In the genomic region with DNA sequence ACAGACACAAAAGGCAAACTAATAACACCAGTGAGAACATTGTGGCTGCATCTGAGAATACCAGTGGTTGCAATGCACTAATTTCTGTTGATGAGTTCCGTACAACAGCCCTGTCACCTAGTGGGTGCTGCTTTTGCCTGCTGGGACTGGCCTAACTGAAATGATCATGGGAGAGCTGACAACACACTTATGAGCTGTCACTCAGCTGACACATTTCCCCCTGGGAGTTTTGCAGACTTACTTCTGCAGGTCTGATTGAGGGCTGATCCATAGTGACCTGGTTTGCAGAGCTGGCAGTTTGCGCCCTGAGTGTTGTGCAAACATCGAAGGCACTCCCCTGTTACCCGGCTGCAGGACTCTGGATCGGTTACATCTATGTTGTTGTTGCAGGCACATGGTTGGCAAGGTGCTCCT, we compare ENCODE assay signal across 14 cellular contexts.
DNase-seq lines count a peak whose midpoint lies in the region; ATAC-seq, FAIRE-seq and TF ChIP-seq lines count a peak whose summit lies in the region.
"Had no signal": no experiment of that assay in that cellular context is flagged by ENCODE, and none has a peak within 500 bp of the region (broad histone marks: within the 10 kb centered on the region; RNA-seq: fewer than 3 reads in every experiment).

No MANE protein-coding gene starts in this region.

- ATAC-seq in GM19025 (IDR thresholded peaks at IDR 0.05; ENCODE audit: low read depth, unreplicated experiment) (peak; percentile 70), HG03175 (IDR thresholded peaks at IDR 0.05; ENCODE audit: unreplicated experiment) (peak; percentile 81), T-cell (replicated peaks in 1 of 4) (no peak)
- no peak for ATAC-seq in effector memory CD8-positive, alpha-beta T cell (replicated peaks)
- ATAC-seq: activated CD8-positive, alpha-beta T cell treated with anti-CD3 and anti-CD28 coated beads, Interleukin-2, amount 10 ng/mL, durations not matched to agents 7 days and 5 days had no signal

- peak; percentile 66 for FAIRE-seq in bronchial epithelial cell (lab: Jason Lieb, UNC)

- H3K27me3 ChIP-seq in bronchial epithelial cell (ENCODE audit: control insufficient read depth, insufficient read depth, low read length), result no peaks in the 10 kb centered on the region
- no peaks in the 10 kb centered on the region for H3K27me3 ChIP-seq in suprapubic skin
- H3K27me3 ChIP-seq: ascending aorta, MG63, uterus had no signal

- H3K4me1 ChIP-seq in suprapubic skin, result no peaks in the 10 kb centered on the region
- H3K4me1 ChIP-seq: ascending aorta, uterus had no signal

- CTCF ChIA-PET in T-cell (lab: Charles Lee), result no interaction called here

- H3K36me3 ChIP-seq in bronchial epithelial cell (ENCODE audit: control insufficient read depth, insufficient read depth, low read length) (no peaks in the 10 kb centered on the region), suprapubic skin (no peaks in the 10 kb centered on the region)
- H3K36me3 ChIP-seq: ascending aorta, MG63, uterus had no signal

- TF ChIP-seq EP300 in suprapubic skin (IDR thresholded peaks at IDR 0.05), result no peak

- POLR2A ChIA-PET in T-cell (lab: Charles Lee), result no interaction called here

- H3K27ac ChIP-seq in suprapubic skin, result no peak overlapping the region
- H3K27ac ChIP-seq: ascending aorta, uterus had no signal

- TF ChIP-seq POLR2A in suprapubic skin (IDR thresholded peaks at IDR 0.05), result no peak

- DNase-seq in DMS53 (lab: John Stamatoyannopoulos, UW) (peak; percentile 84), bronchial epithelial cell (ENCODE audit: low read depth) (peak; percentile 98), GOT3 (lab: John Stamatoyannopoulos, UW) (no peak), suprapubic skin (ENCODE audit: low spot score in 2 of 2) (no peak), T-cell (no peak)
- no peak for DNase-seq in effector memory CD8-positive, alpha-beta T cell
- DNase-seq: activated CD8-positive, alpha-beta T cell treated with anti-CD3 and anti-CD28 coated beads, Interleukin-2, amount 10 ng/mL, durations not matched to agents 7 days and 5 days; islet precursor cell; MG63; SIG-M5; uterus had no signal

- H3K27ac Mint-ChIP-seq in T-cell, result no peak overlapping the region
- H3K27ac Mint-ChIP-seq in effector memory CD8-positive, alpha-beta T cell, result no peak overlapping the region
- H3K27ac Mint-ChIP-seq: activated CD8-positive, alpha-beta T cell treated with anti-CD3 and anti-CD28 coated beads, Interleukin-2, amount 10 ng/mL, durations not matched to agents 7 days and 5 days had no signal

- 75% methylated on average over 5 of the region's 5 CpGs for WGBS in suprapubic skin

- no peaks in the 10 kb centered on the region for H3K36me3 Mint-ChIP-seq in T-cell
- H3K36me3 Mint-ChIP-seq in effector memory CD8-positive, alpha-beta T cell (ENCODE audit: insufficient read depth), result no peaks in the 10 kb centered on the region

- H3K4me3 Mint-ChIP-seq in T-cell, result no peak overlapping the region
- H3K4me3 Mint-ChIP-seq in effector memory CD8-positive, alpha-beta T cell, result no peak overlapping the region
- H3K4me3 Mint-ChIP-seq: activated CD8-positive, alpha-beta T cell treated with anti-CD3 and anti-CD28 coated beads, Interleukin-2, amount 10 ng/mL, durations not matched to agents 7 days and 5 days had no signal

- TF ChIP-seq CTCF in bronchial epithelial cell (IDR thresholded peaks at IDR 0.05; ENCODE audit: insufficient read depth, low read length, severe bottlenecking) (no peak), suprapubic skin (IDR thresholded peaks at IDR 0.05) (no peak)

- H3K9me3 ChIP-seq in suprapubic skin, result no peaks in the 10 kb centered on the region
- H3K9me3 ChIP-seq: ascending aorta, MG63, uterus had no signal

- H3K27me3 Mint-ChIP-seq in T-cell, result peaks cover 3 to 11% of the 10 kb centered on the region in 2 donors
- H3K27me3 Mint-ChIP-seq in effector memory CD8-positive, alpha-beta T cell, result peaks cover 19 to 22% of the 10 kb centered on the region in 2 donors

- no peaks in the 10 kb centered on the region for H3K4me1 Mint-ChIP-seq in T-cell
- H3K4me1 Mint-ChIP-seq in effector memory CD8-positive, alpha-beta T cell (ENCODE audit: low read depth in 2 of 2), result no peaks in the 10 kb centered on the region

- no peaks in the 10 kb centered on the region for H3K9me3 Mint-ChIP-seq in T-cell
- H3K9me3 Mint-ChIP-seq in effector memory CD8-positive, alpha-beta T cell, result no peaks in the 10 kb centered on the region

- no peak overlapping the region for H3K4me3 ChIP-seq in bronchial epithelial cell (ENCODE audit: low read depth, low read length)
- no peak overlapping the region for H3K4me3 ChIP-seq in suprapubic skin
- H3K4me3 ChIP-seq: ascending aorta, MG63, uterus had no signal

Comparison
In these comparisons a context has a peak if more than half of its experiments do, and no peak if none do; other contexts are left out.
1. DNase-seq: peak in DMS53 (single experiment) and bronchial epithelial cell (single experiment); none in GOT3 (single experiment), suprapubic skin (0 of 2), T-cell (0 of 34) and effector memory CD8-positive, alpha-beta T cell (0 of 3).
2. ATAC-seq: peak in GM19025 (single experiment) and HG03175 (single experiment); none in T-cell (0 of 4) and effector memory CD8-positive, alpha-beta T cell (single experiment).